Comparison of ENCODE assay signal across 1 cellular context in the genomic region with DNA sequence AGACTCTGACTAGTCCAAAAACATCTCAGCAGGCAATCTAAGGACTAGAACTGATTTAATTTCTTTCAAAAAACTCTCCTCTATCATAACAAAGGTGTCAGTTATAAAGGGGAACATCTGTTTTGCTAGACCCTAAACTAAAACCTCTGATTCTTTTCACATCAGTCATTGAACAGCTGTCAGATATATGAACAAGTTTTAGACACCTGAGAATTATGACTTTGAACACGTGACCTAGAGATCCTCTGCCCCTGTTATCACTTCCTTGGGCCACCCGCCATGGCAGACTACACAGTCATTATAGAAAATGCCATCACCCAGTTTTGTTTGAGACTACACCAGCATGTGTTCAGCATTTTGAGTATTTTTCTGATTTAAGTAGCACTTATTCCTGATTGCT.
A peak's percentile ranks its signal among the peaks of the same experiment; 100 is the strongest.
TF ChIP-seq lines count a peak whose summit lies in the region.

No MANE protein-coding gene starts in this region.

TF ChIP-seq in HepG2, 621 proteins besides CTCF, POLR2A, EP300 and RAD21 (continued from another document):
- peak; percentile 9; the same call in 1 of the 2 replicates for TF ChIP-seq RAD51 (IDR thresholded peaks at IDR 0.05; ENCODE audit: borderline replicate concordance)
